In genomic region chr1:169179431-169179830, GRCh38 we compare ENCODE assay signal across 2 cellular contexts.
DNase-seq lines count a peak whose midpoint lies in the region; ATAC-seq, FAIRE-seq and TF ChIP-seq lines count a peak whose summit lies in the region.
"Not testable (repeated sequence)": the region's sequence is repeated elsewhere in the genome, so short reads cannot be mapped to it uniquely, and the experiment has no call there.

No MANE protein-coding gene starts in this region.

- intact Hi-C loops in K562 (cut with micrococcal nuclease), result not testable (repeated sequence)

- not testable (repeated sequence) for TF ChIP-seq POLR2A in K562 (conservative IDR thresholded peaks at IDR 0.05)

- FAIRE-seq in K562 (lab: Jason Lieb, UNC), result not testable (repeated sequence)

- H2AFZ ChIP-seq in K562 (ENCODE audit: low read depth, low read length), result not testable (repeated sequence)

- TF ChIP-seq CTCF in HEK293 (tag by site-specific recombination; IDR thresholded peaks at IDR 0.05); K562 (IDR thresholded peaks at IDR 0.05 in 2 of 3, conservative IDR thresholded peaks at IDR 0.05 in 1 of 3; ENCODE audit: insufficient read depth in 2 of 3, low read depth in 1 of 3, low read length in 3 of 3): not testable (repeated sequence)

- H3K27ac ChIP-seq in HEK293 (ENCODE audit: extremely low read depth, low read depth, low read length); K562 (ENCODE audit: extremely low read depth, low read depth, low read length): not testable (repeated sequence)

- DNase-seq in K562 (ENCODE audit: extremely low read depth in 1 of 4, low spot score in 3 of 4), result not testable (repeated sequence)

- not testable (repeated sequence) for ATAC-seq in K562

- not testable (repeated sequence) for H3K9me3 ChIP-seq in HEK293 (ENCODE audit: control insufficient read depth, insufficient read depth, low read depth, low read length); K562 (replicated peaks; ENCODE audit: control insufficient read depth, insufficient read depth, low read depth, low read length)

- not testable (repeated sequence) for H3K9ac ChIP-seq in K562 (ENCODE audit: insufficient read depth in 1 of 2, low read depth in 2 of 2, low read length in 2 of 2)

- WGBS in K562 (ENCODE audit: insufficient coverage, low coverage, missing lambda C conversion rate), result 30% methylated on average over 3 of the region's 3 CpGs

- not testable (repeated sequence) for H3K4me3 ChIP-seq in HEK293 (ENCODE audit: low read depth, low read length); K562

- not testable (repeated sequence) for H3K36me3 ChIP-seq in HEK293 (ENCODE audit: control insufficient read depth in 2 of 2, insufficient read depth in 1 of 2, low read length in 2 of 2); K562 (ENCODE audit: control insufficient read depth, insufficient read depth, low read length)

- H3K4me1 ChIP-seq in HEK293 (ENCODE audit: control insufficient read depth, insufficient read depth, low read length); K562 (replicated peaks in 1 of 2; ENCODE audit: control insufficient read depth in 2 of 2, insufficient read depth in 2 of 2, low read length in 2 of 2): not testable (repeated sequence)

- CTCF ChIA-PET in HEK293 (lab: Yijun Ruan, JAX), result interaction anchor here (1.1 kb wide), 1 partner anchor 21 kb away, joined by 3 read pairs; no protein-coding TSS in a partner anchor
- CTCF ChIA-PET in K562 (lab: Yijun Ruan, JAX; ENCODE audit: low intra/inter-chr PET ratio), result not testable (repeated sequence)

- not testable (repeated sequence) for H3K27me3 ChIP-seq in K562 (ENCODE audit: control insufficient read depth in 2 of 2, insufficient read depth in 2 of 2, low read length in 2 of 2)

- TF ChIP-seq EP300 in K562 (IDR thresholded peaks at IDR 0.05; ENCODE audit: low read length), result not testable (repeated sequence)

- not testable (repeated sequence) for H4K20me1 ChIP-seq in K562 (replicated peaks; ENCODE audit: control insufficient read depth, insufficient read depth, low read length)

- H3K79me2 ChIP-seq in K562 (ENCODE audit: control insufficient read depth, insufficient read depth, low read length), result not testable (repeated sequence)

- in situ Hi-C loops in K562 (cut with MboI), result not testable (repeated sequence)

- not testable (repeated sequence) for H3K9me1 ChIP-seq in K562 (ENCODE audit: control insufficient read depth, insufficient read depth, low read length)

- POLR2A ChIA-PET in HEK293 (lab: Yijun Ruan, JAX), result not testable (repeated sequence)
- POLR2A ChIA-PET in K562 (lab: Yijun Ruan, JAX), result interaction anchor here (1.7 kb wide), 1 partner anchor 10 kb away, joined by 9 read pairs; no protein-coding TSS in a partner anchor

- BruUV-seq in K562 (replicated peaks; lab: Mats Ljungman, UMichigan), result not testable (repeated sequence)

- H3K4me2 ChIP-seq in K562 (ENCODE audit: insufficient read depth, low read length), result not testable (repeated sequence)

- TF ChIP-seq RAD21 in K562 (CRISPR knock-in tag; conservative IDR thresholded peaks at IDR 0.05 in 1 of 2, IDR thresholded peaks at IDR 0.05 in 1 of 2), result not testable (repeated sequence)

TF ChIP-seq in HEK293, 187 proteins besides CTCF, POLR2A, EP300 and RAD21:
- TF ChIP-seq ZNF146 (tag by site-specific recombination; IDR thresholded peaks at IDR 0.05), result peak; percentile 82

TF ChIP-seq in K562, 482 proteins besides CTCF, POLR2A, EP300 and RAD21:
- TF ChIP-seq RBM25 (IDR thresholded peaks at IDR 0.05; ENCODE audit: low read depth, low read length, severe bottlenecking) (peak; percentile 23), ZNF146 (CRISPR knock-in tag; IDR thresholded peaks at IDR 0.05; ENCODE audit: unreplicated experiment) (peak; percentile 54)
TF ChIP-seq in K562: peak in this region for 2; not testable (repeated sequence) for 480.
